In the genomic region with DNA sequence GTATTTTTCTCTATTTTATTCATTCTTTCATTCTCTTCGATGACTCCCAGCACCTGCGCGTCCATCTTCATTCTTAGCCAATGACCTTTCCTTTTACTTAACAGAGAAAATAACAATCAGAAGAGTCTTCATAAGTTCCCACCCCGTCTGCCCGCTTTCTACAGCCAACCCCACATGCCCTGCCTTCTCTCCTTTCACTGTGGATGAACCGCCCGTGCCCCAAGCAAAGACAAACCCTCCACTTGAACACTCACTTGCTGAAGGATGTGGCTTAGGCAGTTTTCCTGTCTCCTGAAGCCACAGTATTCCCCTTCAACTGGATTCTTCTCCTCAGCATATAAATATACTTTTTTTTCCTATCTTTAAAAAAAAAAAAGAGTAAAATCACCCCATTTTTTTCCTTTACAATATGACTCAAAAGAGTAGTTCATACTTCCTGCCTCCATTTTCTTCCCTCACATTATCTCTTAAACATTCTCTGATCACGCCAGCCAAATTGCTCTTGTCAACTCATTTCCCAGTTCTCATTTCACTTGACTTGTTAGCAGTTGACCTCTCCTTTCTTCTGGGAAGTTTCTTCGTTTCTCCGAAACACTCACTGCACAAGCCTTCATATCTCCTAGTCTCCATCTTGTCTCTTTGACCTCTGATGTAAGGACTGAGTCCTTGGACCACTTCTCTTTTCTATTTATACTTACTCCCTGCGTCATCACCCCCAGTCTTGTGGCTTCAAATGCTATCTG, we compare ENCODE assay signal across 9 cellular contexts. TPM values are rescaled to one million over a fixed set of nuclear protein-coding genes. Genes with fewer than 3 reads are reported as not detected.
DNase-seq lines count a peak whose midpoint lies in the region; ATAC-seq and TF ChIP-seq lines count a peak whose summit lies in the region.
"Had no signal": no experiment of that assay in that cellular context is flagged by ENCODE, and none has a peak within 500 bp of the region (broad histone marks: within the 10 kb centered on the region; RNA-seq: fewer than 3 reads in every experiment).

No MANE protein-coding gene starts in this region.

- H3K4me3 Mint-ChIP-seq in activated CD8-positive, alpha-beta memory T cell treated with anti-CD3 and anti-CD28 coated beads, Interleukin-2, amount 10 ng/mL, durations not matched to agents 7 days and 5 days, result no peak overlapping the region
- no peak overlapping the region for H3K4me3 Mint-ChIP-seq in activated B cell treated with CpG ODN at 0.5 μM for 24 hours
- H3K4me3 Mint-ChIP-seq: IgD-negative memory B cell had no signal

- H3K9ac ChIP-seq in PC-3 (ENCODE audit: low read length), result no peak overlapping the region

- BruUV-seq in PC-3 (replicated peaks; lab: Mats Ljungman, UMichigan), result no TSS peak

- H3K36me3 ChIP-seq in hepatocyte (replicated peaks; ENCODE audit: insufficient read depth, low read depth) (no peaks in the 10 kb centered on the region), PC-3 (ENCODE audit: low read depth, low read length) (no peaks in the 10 kb centered on the region)

- H3K4me2 ChIP-seq in hepatocyte (no peak overlapping the region), PC-3 (ENCODE audit: low read length) (no peak overlapping the region)

- no peaks in the 10 kb centered on the region for H3K9me3 ChIP-seq in hepatocyte (ENCODE audit: low read depth)
- H3K9me3 ChIP-seq in PC-3 (ENCODE audit: low read length), result no peaks in the 10 kb centered on the region

- no peaks in the 10 kb centered on the region for H3K4me1 Mint-ChIP-seq in activated CD8-positive, alpha-beta memory T cell treated with anti-CD3 and anti-CD28 coated beads, Interleukin-2, amount 10 ng/mL, durations not matched to agents 7 days and 5 days
- peaks cover 37% of the 10 kb centered on the region for H3K4me1 Mint-ChIP-seq in activated B cell treated with CpG ODN at 0.5 μM for 24 hours

- H3K4me3 ChIP-seq in hepatocyte (no peak overlapping the region), PC-3 (ENCODE audit: low read length) (no peak overlapping the region)

- no peak overlapping the region for H2AFZ ChIP-seq in hepatocyte
- H2AFZ ChIP-seq in PC-3 (ENCODE audit: low read length), result no peak overlapping the region

- CTCF ChIA-PET in activated CD8-positive, alpha-beta memory T cell treated with anti-CD3 and anti-CD28 coated beads, Interleukin-2, amount 10 ng/mL, durations not matched to agents 7 days and 5 days (lab: Charles Lee), result no interaction called here
- CTCF ChIA-PET in activated B cell treated with CpG ODN at 0.5 μM for 24 hours (lab: Charles Lee) (interaction anchor here (0.9 to 1.0 kb wide), 2 partner anchors 27 to 28 kb away, joined by 4 to 5 read pairs; partner anchors contain the start of gene NIPSNAP3A), PC-3 (lab: Charles Lee) (no interaction called here)

- H3K79me2 ChIP-seq in hepatocyte, result no peaks in the 10 kb centered on the region
- no peaks in the 10 kb centered on the region for H3K79me2 ChIP-seq in PC-3 (ENCODE audit: low read length)

- TF ChIP-seq CTCF in activated B cell treated with CpG ODN at 0.5 μM for 24 hours (IDR thresholded peaks at IDR 0.05) (no peak), hepatocyte (IDR thresholded peaks at IDR 0.05; ENCODE audit: poor library complexity) (no peak), PC-3 (conservative IDR thresholded peaks at IDR 0.05; ENCODE audit: low read depth, low read length) (no peak)

- no peak for DNase-seq in activated CD8-positive, alpha-beta memory T cell treated with anti-CD3 and anti-CD28 coated beads, Interleukin-2, amount 10 ng/mL, durations not matched to agents 7 days and 5 days
- DNase-seq in activated CD8-positive, alpha-beta memory T cell treated with anti-CD3 and anti-CD28 coated beads, Interleukin-2, amount 50 U/mL, for 48 hours, result no peak
- no peak for DNase-seq in activated B cell treated with CpG ODN at 0.5 μM for 24 hours
- DNase-seq in hepatocyte (ENCODE audit: low spot score), result no peak
- DNase-seq in PC-3, result no peak
- DNase-seq in NCI-H2227 treated with DMSO at 0.1 percent for 48 hours (lab: John Stamatoyannopoulos, UW), result no peak
- DNase-seq in activated T-cell treated with anti-CD3 and anti-CD28 coated beads, Interleukin-2, amount 50 U/mL, for 48 hours, result no peak

- H4K20me1 ChIP-seq in hepatocyte (ENCODE audit: insufficient read depth, poor library complexity, severe bottlenecking), result no peaks in the 10 kb centered on the region
- H4K20me1 ChIP-seq in PC-3 (ENCODE audit: low read length), result no peaks in the 10 kb centered on the region

- H3K9me2 ChIP-seq in hepatocyte (replicated peaks; ENCODE audit: insufficient read depth) (no peaks in the 10 kb centered on the region), PC-3 (replicated peaks; ENCODE audit: low read length) (no peaks in the 10 kb centered on the region)

- peak; percentile 23 for ATAC-seq in activated CD8-positive, alpha-beta memory T cell treated with anti-CD3 and anti-CD28 coated beads, Interleukin-2, amount 10 ng/mL, durations not matched to agents 7 days and 5 days
- ATAC-seq in HG03108 (IDR thresholded peaks at IDR 0.05; ENCODE audit: unreplicated experiment), result peak; percentile 75
- peak; percentile 86 for ATAC-seq in activated B cell treated with CpG ODN at 0.5 μM for 24 hours (ENCODE audit: low read depth)
- no peak for ATAC-seq in PC-3

- no peaks in the 10 kb centered on the region for H3F3A ChIP-seq in PC-3 (ENCODE audit: low read length, unreplicated experiment)

- intact Hi-C loops in activated B cell treated with CpG ODN at 0.5 μM for 24 hours (cut with micrococcal nuclease), result no loop called here
- intact Hi-C loops in PC-3 (cut with micrococcal nuclease), result no loop called here

- H3K4me1 ChIP-seq in hepatocyte (ENCODE audit: insufficient read depth), result no peaks in the 10 kb centered on the region
- H3K4me1 ChIP-seq in PC-3 (ENCODE audit: insufficient read depth, low read length), result no peaks in the 10 kb centered on the region

- H3K27me3 Mint-ChIP-seq in activated CD8-positive, alpha-beta memory T cell treated with anti-CD3 and anti-CD28 coated beads, Interleukin-2, amount 10 ng/mL, durations not matched to agents 7 days and 5 days, result peaks cover 19% of the 10 kb centered on the region
- no peaks in the 10 kb centered on the region for H3K27me3 Mint-ChIP-seq in activated B cell treated with CpG ODN at 0.5 μM for 24 hours
- H3K27me3 Mint-ChIP-seq: IgD-negative memory B cell had no signal

- H3K27me3 ChIP-seq in hepatocyte (no peaks in the 10 kb centered on the region), PC-3 (ENCODE audit: low read length) (no peaks in the 10 kb centered on the region)

- H3K27ac Mint-ChIP-seq in activated CD8-positive, alpha-beta memory T cell treated with anti-CD3 and anti-CD28 coated beads, Interleukin-2, amount 10 ng/mL, durations not matched to agents 7 days and 5 days, result no peak overlapping the region
- no peak overlapping the region for H3K27ac Mint-ChIP-seq in activated B cell treated with CpG ODN at 0.5 μM for 24 hours
- H3K27ac Mint-ChIP-seq: IgD-negative memory B cell had no signal

- 96% methylated on average over 11 of the region's 11 CpGs for WGBS in hepatocyte (ENCODE audit: low lambda C conversion rate, missing lambda C conversion rate)

- no peaks in the 10 kb centered on the region for H3K9me3 Mint-ChIP-seq in activated CD8-positive, alpha-beta memory T cell treated with anti-CD3 and anti-CD28 coated beads, Interleukin-2, amount 10 ng/mL, durations not matched to agents 7 days and 5 days (ENCODE audit: low read depth)
- H3K9me3 Mint-ChIP-seq in activated B cell treated with CpG ODN at 0.5 μM for 24 hours, result no peaks in the 10 kb centered on the region

- H3K27ac ChIP-seq in hepatocyte, result no peak overlapping the region
- no peak overlapping the region for H3K27ac ChIP-seq in PC-3 (ENCODE audit: low read length)

- no peaks in the 10 kb centered on the region for H3K36me3 Mint-ChIP-seq in activated CD8-positive, alpha-beta memory T cell treated with anti-CD3 and anti-CD28 coated beads, Interleukin-2, amount 10 ng/mL, durations not matched to agents 7 days and 5 days
- H3K36me3 Mint-ChIP-seq in activated B cell treated with CpG ODN at 0.5 μM for 24 hours (ENCODE audit: low read depth), result peaks cover 30% of the 10 kb centered on the region

- POLR2A ChIA-PET in activated B cell treated with CpG ODN at 0.5 μM for 24 hours (lab: Charles Lee) (interaction anchor here (0.6 to 2.8 kb wide), 8 partner anchors 9 to 469 kb away, joined by 3 to 36 read pairs (median 5); partner anchors contain the start of genes NIPSNAP3A, NIPSNAP3B and SLC44A1), PC-3 (lab: Charles Lee; ENCODE audit: unreplicated experiment) (no interaction called here)

RNA-seq across cellular contexts. Expression of gene NIPSNAP3B, which starts 11.1 kb away (rescaled TPM):
- total RNA-seq in activated CD8-positive, alpha-beta memory T cell treated with anti-CD3 and anti-CD28 coated beads, Interleukin-2, amount 10 ng/mL, durations not matched to agents 7 days and 5 days, result 1 to 10 TPM in 1 of 2 experiments, under 1 TPM in 1; 0.91 to 1.1 TPM
- total RNA-seq in activated B cell treated with CpG ODN at 0.5 μM for 24 hours (15.3 and 17.4 TPM in 2 replicates), hepatocyte (2.0 and 2.8 TPM in 2 replicates), PC-3 (2014; rRNA removed) (0.26 and 0.58 TPM in 2 replicates)
- 1.8 and 3.3 TPM in 2 replicates for polyA plus RNA-seq in hepatocyte

RNA-seq across cellular contexts. Expression of gene NIPSNAP3A, which starts 27.5 kb away (rescaled TPM):
- total RNA-seq in activated CD8-positive, alpha-beta memory T cell treated with anti-CD3 and anti-CD28 coated beads, Interleukin-2, amount 10 ng/mL, durations not matched to agents 7 days and 5 days, result 10 to 100 TPM; 14.1 to 16.2 TPM
- total RNA-seq in activated B cell treated with CpG ODN at 0.5 μM for 24 hours (21.9 and 22.7 TPM in 2 replicates), hepatocyte (44.4 and 47.8 TPM in 2 replicates), PC-3 (2014; rRNA removed) (8.6 and 9.1 TPM in 2 replicates)
- 31.8 and 37.3 TPM in 2 replicates for polyA plus RNA-seq in hepatocyte
